Comparison of ENCODE assay signal across 8 cellular contexts in genomic region chr1:223081181-223081994, GRCh38.
DNase-seq lines count a peak whose midpoint lies in the region; ATAC-seq and TF ChIP-seq lines count a peak whose summit lies in the region.

No MANE protein-coding gene starts in this region.

- ATAC-seq in HG03439 (IDR thresholded peaks at IDR 0.05; ENCODE audit: unreplicated experiment) = peak; percentile 88

- no peaks in the 10 kb centered on the region for H3K9me3 ChIP-seq in liver (ENCODE audit: control insufficient read depth in 4 of 4, low read length in 3 of 4)

- H3K9ac ChIP-seq in liver (ENCODE audit: low read depth in 1 of 2, low read length in 2 of 2) = peak overlapping the region; percentile 45 to 77

- TF ChIP-seq RAD21 in liver (IDR thresholded peaks at IDR 0.05) = peak; percentile 99

- 4% methylated on average over 33 of the region's 33 CpGs for WGBS in liver

- DNase-seq in BJ (ENCODE audit: low read depth) (peak; percentile 21), GM19240 (ENCODE audit: insufficient read length, low spot score) (peak; percentile 50), NCI-H460 (ENCODE audit: extremely low read depth, low read depth) (peak; percentile 100), cortex of kidney (lab: John Stamatoyannopoulos, UW) (peak; percentile 6)
- DNase-seq in activated CD4-positive, alpha-beta T cell treated with anti-CD3 and anti-CD28 coated beads for 48 hours = peak; percentile 82
- DNase-seq in stimulated activated CD4-positive, alpha-beta T cell treated with anti-CD3 and anti-CD28 coated beads, Interleukin-2, amount 100 ng/mL, for 4 hours (ENCODE audit: low read depth) = peak; percentile 63

- peaks cover 2 to 18% (median 7%) of the 10 kb centered on the region in 4 donors for H3K4me1 ChIP-seq in liver (ENCODE audit: control insufficient read depth in 4 of 4, insufficient read depth in 4 of 4, low read length in 3 of 4)

- peaks cover 13% of the 10 kb centered on the region for H3K27me3 ChIP-seq in BJ (ENCODE audit: control insufficient read depth, insufficient read depth, low read length)
- no peaks in the 10 kb centered on the region for H3K27me3 ChIP-seq in liver (ENCODE audit: control insufficient read depth in 4 of 4, insufficient read depth in 4 of 4, low read length in 3 of 4)

- POLR2A ChIA-PET in BJ (lab: Charles Lee) = no interaction called here

- TF ChIP-seq CTCF in BJ (IDR thresholded peaks at IDR 0.05; ENCODE audit: insufficient read depth, low read depth, low read length) = peak; percentile 96
- peak; percentile 97 for TF ChIP-seq CTCF in liver (IDR thresholded peaks at IDR 0.05; ENCODE audit: low read depth, low read length, missing input control)

- H3K36me3 ChIP-seq in BJ (ENCODE audit: control insufficient read depth, insufficient read depth, low read length) = no peaks in the 10 kb centered on the region
- no peaks in the 10 kb centered on the region for H3K36me3 ChIP-seq in liver (ENCODE audit: control insufficient read depth in 4 of 4, insufficient read depth in 3 of 4, low read depth in 1 of 4, low read length in 3 of 4)

- peak overlapping the region; percentile 74 to 79 for H3K27ac ChIP-seq in liver (ENCODE audit: low read depth in 1 of 2, low read length in 2 of 2)

- H3K4me3 ChIP-seq in BJ (ENCODE audit: low read depth, low read length) = peak overlapping the region; percentile 34
- H3K4me3 ChIP-seq in liver (ENCODE audit: low read depth in 1 of 3, low read length in 3 of 3) = peak overlapping the region in 2 of 3 donors; percentile 8 to 27

- CTCF ChIA-PET in BJ (lab: Yijun Ruan, JAX) = interaction anchor here (0.6 to 15.6 kb wide), 19 partner anchors 9 to 606 kb away, joined by 3 to 273 read pairs (median 4); partner anchors contain the start of gene FAM177B

TF ChIP-seq in liver, 16 proteins besides CTCF, POLR2A, EP300 and RAD21:
- TF ChIP-seq EGR1 (IDR thresholded peaks at IDR 0.05; ENCODE audit: low read depth in 2 of 2) (no peak), YY1 (IDR thresholded peaks at IDR 0.05) (peak; percentile 65), TAF1 (conservative IDR thresholded peaks at IDR 0.05) (no peak), GABPA (IDR thresholded peaks at IDR 0.05 in 1 of 2, conservative IDR thresholded peaks at IDR 0.05 in 1 of 2) (no peak), FOXA1 (IDR thresholded peaks at IDR 0.05) (peak; percentile 77), NR2F2 (IDR thresholded peaks at IDR 0.05) (no peak), MAX (IDR thresholded peaks at IDR 0.05) (peak; percentile 56), FOXA2 (IDR thresholded peaks at IDR 0.05) (peak; percentile 79), ZBTB33 (IDR thresholded peaks at IDR 0.05) (no peak), ATF3 (IDR thresholded peaks at IDR 0.05) (no peak), RXRA (IDR thresholded peaks at IDR 0.05) (peak; percentile 60 to 81), REST (IDR thresholded peaks at IDR 0.05) (peak; percentile 70), SP1 (IDR thresholded peaks at IDR 0.05) (peak; percentile 56), JUND (IDR thresholded peaks at IDR 0.05) (peak in 1 of 2 donors; percentile 56), HNF4G (IDR thresholded peaks at IDR 0.05) (peak; percentile 28), HNF4A (conservative IDR thresholded peaks at IDR 0.05) (peak; percentile 47 to 58)

Comparison
In these comparisons a context has a peak if more than half of its experiments do, and no peak if none do; other contexts are left out.
1. Peak in every context shown above with its lines: DNase-seq, ATAC-seq, H3K4me3 ChIP-seq and H3K27ac ChIP-seq.
2. DNase-seq: peak in every context shown above with its lines; median percentile 100 in NCI-H460; 82 in activated CD4-positive, alpha-beta T cell treated with anti-CD3 and anti-CD28 coated beads for 48 hours; 63 in stimulated activated CD4-positive, alpha-beta T cell treated with anti-CD3 and anti-CD28 coated beads, Interleukin-2, amount 100 ng/mL, for 4 hours; 50 in GM19240; 21 in BJ; 6 in cortex of kidney.